ENCODE assay signal across 13 cellular contexts in genomic region chr14:104707629-104708595, GRCh38. TPM values are rescaled to one million over a fixed set of nuclear protein-coding genes. Genes with fewer than 3 reads are reported as not detected.
DNase-seq lines count a peak whose midpoint lies in the region; ATAC-seq and TF ChIP-seq lines count a peak whose summit lies in the region.
"Had no signal": no experiment of that assay in that cellular context is flagged by ENCODE, and none has a peak within 500 bp of the region (broad histone marks: within the 10 kb centered on the region; RNA-seq: fewer than 3 reads in every experiment).

No MANE protein-coding gene starts in this region.

- no peak overlapping the region for H3K27ac Mint-ChIP-seq in activated CD8-positive, alpha-beta memory T cell treated with anti-CD3 and anti-CD28 coated beads, Interleukin-2, amount 10 ng/mL, durations not matched to agents 7 days and 5 days
- H3K27ac Mint-ChIP-seq in CD8-positive, alpha-beta memory T cell = no peak overlapping the region
- H3K27ac Mint-ChIP-seq: effector memory CD8-positive, alpha-beta T cell had no signal

- CTCF ChIA-PET in activated CD8-positive, alpha-beta memory T cell treated with anti-CD3 and anti-CD28 coated beads, Interleukin-2, amount 10 ng/mL, durations not matched to agents 7 days and 5 days (lab: Charles Lee) = interaction anchor here (0.8 to 2.4 kb wide), 5 partner anchors 18 to 61 kb away, joined by 3 to 15 read pairs (median 4); partner anchors contain the start of gene SIVA1
- CTCF ChIA-PET in PC-3 (lab: Charles Lee) = no interaction called here
- CTCF ChIA-PET in CD8-positive, alpha-beta memory T cell (lab: Charles Lee) = interaction anchor here (0.8 to 2.3 kb wide), 5 partner anchors 17 to 52 kb away, joined by 3 to 11 read pairs (median 4); no protein-coding TSS in a partner anchor

- no peak overlapping the region for H3K4me2 ChIP-seq in PC-3 (ENCODE audit: low read length)

- H2AFZ ChIP-seq in PC-3 (ENCODE audit: low read length) = no peak overlapping the region

- POLR2A ChIA-PET in PC-3 (lab: Charles Lee; ENCODE audit: unreplicated experiment) = no interaction called here
- POLR2A ChIA-PET in CD8-positive, alpha-beta memory T cell (lab: Charles Lee) = no interaction called here

- no peaks in the 10 kb centered on the region for H3K27me3 ChIP-seq in PC-3 (ENCODE audit: low read length)
- H3K27me3 ChIP-seq in gastroesophageal sphincter = no peaks in the 10 kb centered on the region
- H3K27me3 ChIP-seq in tibial nerve = no peaks in the 10 kb centered on the region
- no peaks in the 10 kb centered on the region for H3K27me3 ChIP-seq in CD8-positive, alpha-beta memory T cell (ENCODE audit: insufficient read depth, low read length, poor library complexity, severe bottlenecking)
- H3K27me3 ChIP-seq in foreskin keratinocyte = no peaks in the 10 kb centered on the region
- H3K27me3 ChIP-seq: transverse colon had no signal

- ATAC-seq in activated CD8-positive, alpha-beta memory T cell treated with anti-CD3 and anti-CD28 coated beads, Interleukin-2, amount 10 ng/mL, durations not matched to agents 7 days and 5 days = peak; percentile 13
- ATAC-seq in PC-3 (peak; percentile 14), gastroesophageal sphincter (peak; percentile 9), foreskin keratinocyte (no peak)

- H3K79me2 ChIP-seq in PC-3 (ENCODE audit: low read length) = no peaks in the 10 kb centered on the region

- WGBS in gastroesophageal sphincter (ENCODE audit: low coverage in 1 of 2), 2 donors = 0% methylated on average over 1 of the region's 34 CpGs; no CpG with 5 or more reads in 1 of the 2 donors
- WGBS in tibial nerve, 2 donors = 56 to 63% methylated on average over 17 of the region's 34 CpGs

- no peak for TF ChIP-seq CTCF in PC-3 (conservative IDR thresholded peaks at IDR 0.05; ENCODE audit: low read depth, low read length)
- no peak for TF ChIP-seq CTCF in gastroesophageal sphincter (IDR thresholded peaks at IDR 0.05)
- TF ChIP-seq CTCF in tibial nerve (IDR thresholded peaks at IDR 0.05) = no peak
- TF ChIP-seq CTCF in foreskin keratinocyte (conservative IDR thresholded peaks at IDR 0.05) = no peak

- peaks cover 2% of the 10 kb centered on the region for H3K36me3 Mint-ChIP-seq in activated CD8-positive, alpha-beta memory T cell treated with anti-CD3 and anti-CD28 coated beads, Interleukin-2, amount 10 ng/mL, durations not matched to agents 7 days and 5 days
- H3K36me3 Mint-ChIP-seq in CD8-positive, alpha-beta memory T cell = peaks cover 0 to 20% (median 3%) of the 10 kb centered on the region in 3 donors

- no peak overlapping the region for H3K4me3 ChIP-seq in PC-3 (ENCODE audit: low read length)
- H3K4me3 ChIP-seq in gastroesophageal sphincter = no peak overlapping the region
- H3K4me3 ChIP-seq in tibial nerve = no peak overlapping the region
- H3K4me3 ChIP-seq in CD8-positive, alpha-beta memory T cell (ENCODE audit: low read length) = no peak overlapping the region
- H3K4me3 ChIP-seq: transverse colon had no signal

- TF ChIP-seq POLR2A in gastroesophageal sphincter (IDR thresholded peaks at IDR 0.05) = no peak
- no peak for TF ChIP-seq POLR2A in tibial nerve (IDR thresholded peaks at IDR 0.05)

- H3K4me1 ChIP-seq in PC-3 (ENCODE audit: insufficient read depth, low read length) (no peaks in the 10 kb centered on the region), gastroesophageal sphincter (peaks cover 0 to 43% (median 3%) of the 10 kb centered on the region in 3 donors), tibial nerve (peaks cover 0 to 49% (median 13%) of the 10 kb centered on the region in 4 donors), foreskin keratinocyte (no peaks in the 10 kb centered on the region)
- H3K4me1 ChIP-seq in CD8-positive, alpha-beta memory T cell (ENCODE audit: insufficient read depth, low read length) = no peaks in the 10 kb centered on the region
- H3K4me1 ChIP-seq: transverse colon had no signal

- no peak overlapping the region for H3K4me3 Mint-ChIP-seq in activated CD8-positive, alpha-beta memory T cell treated with anti-CD3 and anti-CD28 coated beads, Interleukin-2, amount 10 ng/mL, durations not matched to agents 7 days and 5 days
- H3K4me3 Mint-ChIP-seq in CD8-positive, alpha-beta memory T cell = no peak overlapping the region
- H3K4me3 Mint-ChIP-seq: activated CD4-positive, alpha-beta T cell treated with anti-CD3 and anti-CD28 coated beads, Interleukin-2, amount 10 ng/mL, durations not matched to agents 24 days and 14 days; effector memory CD8-positive, alpha-beta T cell had no signal

- H3K9me3 Mint-ChIP-seq in activated CD8-positive, alpha-beta memory T cell treated with anti-CD3 and anti-CD28 coated beads, Interleukin-2, amount 10 ng/mL, durations not matched to agents 7 days and 5 days (ENCODE audit: low read depth) = no peaks in the 10 kb centered on the region
- peaks cover 0 to 3% (median 0%) of the 10 kb centered on the region in 5 donors for H3K9me3 Mint-ChIP-seq in CD8-positive, alpha-beta memory T cell
- H3K9me3 Mint-ChIP-seq: activated CD4-positive, alpha-beta T cell treated with anti-CD3 and anti-CD28 coated beads, Interleukin-2, amount 10 ng/mL, durations not matched to agents 24 days and 14 days; effector memory CD8-positive, alpha-beta T cell; HFFc6 had no signal

- no peaks in the 10 kb centered on the region for H3K27me3 Mint-ChIP-seq in activated CD8-positive, alpha-beta memory T cell treated with anti-CD3 and anti-CD28 coated beads, Interleukin-2, amount 10 ng/mL, durations not matched to agents 7 days and 5 days
- H3K27me3 Mint-ChIP-seq in CD8-positive, alpha-beta memory T cell = no peaks in the 10 kb centered on the region
- H3K27me3 Mint-ChIP-seq: activated CD4-positive, alpha-beta T cell treated with anti-CD3 and anti-CD28 coated beads, Interleukin-2, amount 10 ng/mL, durations not matched to agents 24 days and 14 days; effector memory CD8-positive, alpha-beta T cell had no signal

- no peaks in the 10 kb centered on the region for H3K9me2 ChIP-seq in PC-3 (replicated peaks; ENCODE audit: low read length)

- intact Hi-C loops in PC-3 (cut with micrococcal nuclease) = loop anchor here (1.0 kb wide), 2 partner anchors 43 to 58 kb away; no protein-coding TSS in a partner anchor

- H3K36me3 ChIP-seq in PC-3 (ENCODE audit: low read depth, low read length) = peaks cover 16% of the 10 kb centered on the region; the same call in 1 of the 2 replicates
- H3K36me3 ChIP-seq in gastroesophageal sphincter = peaks cover 0 to 81% of the 10 kb centered on the region in 2 donors
- H3K36me3 ChIP-seq in tibial nerve = peaks cover 12 to 87% (median 36%) of the 10 kb centered on the region in 3 donors
- H3K36me3 ChIP-seq in CD8-positive, alpha-beta memory T cell (ENCODE audit: insufficient read depth, low read length) = peaks cover 5% of the 10 kb centered on the region

- no peaks in the 10 kb centered on the region for H3F3A ChIP-seq in PC-3 (ENCODE audit: low read length, unreplicated experiment)

- TF ChIP-seq EP300 in gastroesophageal sphincter (IDR thresholded peaks at IDR 0.05) = no peak
- no peak for TF ChIP-seq EP300 in tibial nerve (IDR thresholded peaks at IDR 0.05)

- H3K9me3 ChIP-seq in PC-3 (ENCODE audit: low read length) (no peaks in the 10 kb centered on the region), gastroesophageal sphincter (no peaks in the 10 kb centered on the region), tibial nerve (no peaks in the 10 kb centered on the region)
- no peaks in the 10 kb centered on the region for H3K9me3 ChIP-seq in CD8-positive, alpha-beta memory T cell (ENCODE audit: low read length)
- H3K9me3 ChIP-seq: transverse colon had no signal

- H4K20me1 ChIP-seq in PC-3 (ENCODE audit: low read length) = no peaks in the 10 kb centered on the region

- BruUV-seq in PC-3 (replicated peaks; lab: Mats Ljungman, UMichigan) = no TSS peak

- no peak overlapping the region for H3K9ac ChIP-seq in PC-3 (ENCODE audit: low read length)

- no peak for DNase-seq in activated CD8-positive, alpha-beta memory T cell treated with anti-CD3 and anti-CD28 coated beads, Interleukin-2, amount 10 ng/mL, durations not matched to agents 7 days and 5 days
- DNase-seq in activated CD8-positive, alpha-beta memory T cell treated with anti-CD3 and anti-CD28 coated beads, Interleukin-2, amount 50 U/mL, for 4 hours = no peak
- DNase-seq in PC-3 = no peak
- no peak for DNase-seq in tibial nerve (ENCODE audit: low spot score in 2 of 2)
- no peak for DNase-seq in OCI-M1 (lab: John Stamatoyannopoulos, UW)
- DNase-seq in CD8-positive, alpha-beta memory T cell = no peak
- no peak for DNase-seq in foreskin keratinocyte
- DNase-seq: amniotic stem cell had no signal

- H3K27ac ChIP-seq in PC-3 (ENCODE audit: low read length) (no peak overlapping the region), gastroesophageal sphincter (peak overlapping the region in 1 of 4 donors; percentile 9), tibial nerve (peak overlapping the region; percentile 16 to 78 (median 58)), foreskin keratinocyte (no peak overlapping the region)
- H3K27ac ChIP-seq in CD8-positive, alpha-beta memory T cell (ENCODE audit: low read depth, low read length) = no peak overlapping the region
- H3K27ac ChIP-seq: transverse colon had no signal

- no peaks in the 10 kb centered on the region for H3K4me1 Mint-ChIP-seq in activated CD8-positive, alpha-beta memory T cell treated with anti-CD3 and anti-CD28 coated beads, Interleukin-2, amount 10 ng/mL, durations not matched to agents 7 days and 5 days
- peaks cover 0 to 3% (median 2%) of the 10 kb centered on the region in 3 donors for H3K4me1 Mint-ChIP-seq in CD8-positive, alpha-beta memory T cell

RNA-seq across cellular contexts. Expression of gene ADSS1, which starts 16.1 kb away (rescaled TPM):
- total RNA-seq in activated CD8-positive, alpha-beta memory T cell treated with anti-CD3 and anti-CD28 coated beads, Interleukin-2, amount 10 ng/mL, durations not matched to agents 7 days and 5 days = 1 to 10 TPM; 2.5 to 3.5 TPM
- 7.9 and 8.8 TPM in 2 replicates for total RNA-seq in PC-3 (2014; rRNA removed)
- 10 to 100 TPM in 2 of 4 donors, 1 to 10 TPM in 2; 5.1 to 32.2 (median 8.8) TPM for total RNA-seq in gastroesophageal sphincter
- total RNA-seq in tibial nerve = 10 to 100 TPM in 1 of 4 donors, 1 to 10 TPM in 3; 4.8 to 11.4 (median 6.3) TPM
- 1 to 10 TPM; 1.4 to 1.5 TPM for total RNA-seq in CD8-positive, alpha-beta memory T cell
- 1.6 TPM for polyA plus RNA-seq in CD8-positive, alpha-beta memory T cell
- 0.63 and 1.2 TPM in 2 replicates for total RNA-seq in foreskin keratinocyte
- 0.43 and 1.1 TPM in 2 replicates for polyA plus RNA-seq in foreskin keratinocyte

RNA-seq across cellular contexts. Expression of gene INF2, which starts 18.5 kb away (rescaled TPM):
- 10 to 100 TPM; 59.9 to 63.6 TPM for total RNA-seq in activated CD8-positive, alpha-beta memory T cell treated with anti-CD3 and anti-CD28 coated beads, Interleukin-2, amount 10 ng/mL, durations not matched to agents 7 days and 5 days
- total RNA-seq in PC-3 (2014; rRNA removed) = 132 and 161 TPM in 2 replicates
- 100 to 1,000 TPM in 1 of 4 donors, 10 to 100 TPM in 3; 44.6 to 102 (median 64.7) TPM for total RNA-seq in gastroesophageal sphincter
- 100 to 1,000 TPM; 217 to 256 (median 239) TPM for total RNA-seq in tibial nerve
- total RNA-seq in CD8-positive, alpha-beta memory T cell = 10 to 100 TPM; 55.9 to 56.3 TPM
- 4.6 TPM for polyA plus RNA-seq in CD8-positive, alpha-beta memory T cell
- 82.1 and 94.5 TPM in 2 replicates for total RNA-seq in foreskin keratinocyte
- 88.3 and 101 TPM in 2 replicates for polyA plus RNA-seq in foreskin keratinocyte

RNA-seq across cellular contexts. Expression of gene SIVA1, which starts 45.0 kb away (rescaled TPM):
- total RNA-seq in activated CD8-positive, alpha-beta memory T cell treated with anti-CD3 and anti-CD28 coated beads, Interleukin-2, amount 10 ng/mL, durations not matched to agents 7 days and 5 days = 100 to 1,000 TPM; 127 to 140 TPM
- total RNA-seq in PC-3 (2014; rRNA removed) = 375 and 519 TPM in 2 replicates
- total RNA-seq in gastroesophageal sphincter = 100 to 1,000 TPM; 188 to 513 (median 363) TPM
- 100 to 1,000 TPM; 260 to 422 (median 378) TPM for total RNA-seq in tibial nerve
- total RNA-seq in CD8-positive, alpha-beta memory T cell = 100 to 1,000 TPM; 150 to 175 TPM
- 227 TPM for polyA plus RNA-seq in CD8-positive, alpha-beta memory T cell
- total RNA-seq in foreskin keratinocyte = 110 and 114 TPM in 2 replicates
- polyA plus RNA-seq in foreskin keratinocyte = 182 and 190 TPM in 2 replicates

Comparison
In these comparisons a context has a peak if more than half of its experiments do, and no peak if none do; other contexts are left out.
1. H3K27ac ChIP-seq: peak in tibial nerve (4 of 4); none in PC-3 (single experiment), CD8-positive, alpha-beta memory T cell (single experiment) and foreskin keratinocyte (single experiment).